Comparison of ENCODE assay signal across 16 cellular contexts in the genomic region with DNA sequence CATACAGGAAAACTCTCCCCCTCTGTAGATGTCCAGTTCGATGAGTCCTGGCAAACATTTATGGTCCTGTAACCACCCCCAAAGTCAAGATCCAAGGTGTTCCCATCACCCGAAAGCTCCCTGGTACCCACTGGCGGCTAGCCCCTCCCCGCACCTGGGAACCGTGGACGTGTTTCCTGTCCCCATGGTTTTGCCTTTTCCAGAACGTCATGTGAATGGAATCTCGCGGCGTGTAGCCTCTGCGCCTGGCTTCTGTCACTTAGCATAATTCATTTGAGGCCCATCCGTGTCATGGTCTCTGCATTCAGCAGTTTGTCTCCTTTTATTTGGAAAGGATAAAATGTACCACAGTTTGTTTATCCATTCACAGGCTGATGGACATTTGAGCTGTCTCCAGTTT.
"Had no signal": no experiment of that assay in that cellular context is flagged by ENCODE, and none has a peak within 500 bp of the region (broad histone marks: within the 10 kb centered on the region; RNA-seq: fewer than 3 reads in every experiment).

No MANE protein-coding gene starts in this region.

- H3K36me3 ChIP-seq: tibial artery had no signal

- ATAC-seq: activated CD8-positive, alpha-beta memory T cell treated with anti-CD3 and anti-CD28 coated beads, Interleukin-2, amount 10 ng/mL, durations not matched to agents 7 days and 5 days; effector memory CD8-positive, alpha-beta T cell; stimulated activated memory B cell treated with anti-CD40 and anti-IgM and Interleukin-4, amounts not matched to agents 10 μg/mL and 1 μg/mL and 100 μg/mL, for 72 hours had no signal

- H3K27me3 Mint-ChIP-seq: activated CD8-positive, alpha-beta memory T cell treated with anti-CD3 and anti-CD28 coated beads, Interleukin-2, amount 10 ng/mL, durations not matched to agents 7 days and 5 days; activated T-cell treated with anti-CD3 and anti-CD28 coated beads, Interleukin-2, amount 50 U/mL, for 24 hours; dendritic cell treated with granulocyte-macrophage colony-stimulating factor and Interleukin-4, amounts not matched to agents 40 ng/mL and 50 ng/mL, for 4 days; stimulated activated memory B cell treated with anti-CD40 and anti-IgM and Interleukin-4, amounts not matched to agents 10 μg/mL and 1 μg/mL and 100 μg/mL, for 72 hours had no signal

- H3K9me3 ChIP-seq: tibial artery had no signal

- H3K4me1 Mint-ChIP-seq: activated CD8-positive, alpha-beta memory T cell treated with anti-CD3 and anti-CD28 coated beads, Interleukin-2, amount 10 ng/mL, durations not matched to agents 7 days and 5 days had no signal

- DNase-seq: activated CD4-positive, alpha-beta T cell treated with anti-CD3 and anti-CD28 coated beads, Interleukin-2, amount 50 U/mL, for 1 hour; activated CD4-positive, CD25-positive, alpha-beta regulatory T cell; activated CD8-positive, alpha-beta memory T cell treated with anti-CD3 and anti-CD28 coated beads, Interleukin-2, amount 10 ng/mL, durations not matched to agents 7 days and 5 days; activated gamma-delta T cell treated with Interleukin-2 at 50 U/mL for 16 hours; activated T-cell treated with anti-CD3 and anti-CD28 coated beads, Interleukin-2, amount 50 U/mL, for 24 hours; effector memory CD8-positive, alpha-beta T cell; hippocampal formation; kidney glomerular epithelial cell; T-helper 2 cell had no signal

- H3K27ac Mint-ChIP-seq: activated CD8-positive, alpha-beta memory T cell treated with anti-CD3 and anti-CD28 coated beads, Interleukin-2, amount 10 ng/mL, durations not matched to agents 7 days and 5 days; activated T-cell treated with anti-CD3 and anti-CD28 coated beads, Interleukin-2, amount 50 U/mL, for 24 hours; dendritic cell treated with granulocyte-macrophage colony-stimulating factor and Interleukin-4, amounts not matched to agents 40 ng/mL and 50 ng/mL, for 4 days; effector memory CD8-positive, alpha-beta T cell; stimulated activated memory B cell treated with anti-CD40 and anti-IgM and Interleukin-4, amounts not matched to agents 10 μg/mL and 1 μg/mL and 100 μg/mL, for 72 hours had no signal

- H3K4me3 Mint-ChIP-seq: activated CD8-positive, alpha-beta memory T cell treated with anti-CD3 and anti-CD28 coated beads, Interleukin-2, amount 10 ng/mL, durations not matched to agents 7 days and 5 days; activated T-cell treated with anti-CD3 and anti-CD28 coated beads, Interleukin-2, amount 50 U/mL, for 24 hours; dendritic cell treated with granulocyte-macrophage colony-stimulating factor and Interleukin-4, amounts not matched to agents 40 ng/mL and 50 ng/mL, for 4 days; effector memory CD8-positive, alpha-beta T cell; nephron; stimulated activated memory B cell treated with anti-CD40 and anti-IgM and Interleukin-4, amounts not matched to agents 10 μg/mL and 1 μg/mL and 100 μg/mL, for 72 hours had no signal

- H3K4me1 ChIP-seq: tibial artery had no signal

- H3K27ac ChIP-seq: skin epidermis, tibial artery had no signal

- FAIRE-seq: TTC549 had no signal

- H3K36me3 Mint-ChIP-seq: activated CD8-positive, alpha-beta memory T cell treated with anti-CD3 and anti-CD28 coated beads, Interleukin-2, amount 10 ng/mL, durations not matched to agents 7 days and 5 days had no signal

- H3K4me3 ChIP-seq: lung, skin epidermis, tibial artery had no signal

- H3K9me3 Mint-ChIP-seq: activated T-cell treated with anti-CD3 and anti-CD28 coated beads, Interleukin-2, amount 50 U/mL, for 24 hours; dendritic cell treated with granulocyte-macrophage colony-stimulating factor and Interleukin-4, amounts not matched to agents 40 ng/mL and 50 ng/mL, for 4 days; effector memory CD8-positive, alpha-beta T cell; stimulated activated memory B cell treated with anti-CD40 and anti-IgM and Interleukin-4, amounts not matched to agents 10 μg/mL and 1 μg/mL and 100 μg/mL, for 72 hours had no signal
